19 cellular contexts compared by ENCODE assay signal in the genomic region with DNA sequence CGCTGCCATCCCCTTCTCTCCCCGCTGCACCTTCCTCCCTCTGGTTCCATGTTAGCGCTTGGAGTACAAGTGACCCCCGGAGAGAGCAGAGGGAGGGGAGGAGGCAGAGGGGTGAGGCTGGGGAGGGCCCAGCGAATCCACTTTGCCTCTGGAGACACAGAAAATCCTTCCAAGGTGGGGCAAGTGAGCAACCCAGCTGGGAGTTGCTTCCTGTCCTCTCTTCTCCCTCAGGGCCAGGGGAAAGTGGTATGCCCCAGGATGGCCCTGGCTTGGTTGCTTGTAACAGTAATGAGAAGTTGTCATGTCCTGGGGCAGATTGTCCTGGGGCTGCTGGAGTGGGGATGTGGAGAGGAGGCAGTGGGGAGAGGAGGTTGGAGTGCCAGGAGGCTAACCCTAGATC. TPM values are rescaled to one million over a fixed set of nuclear protein-coding genes. Genes with fewer than 3 reads are reported as not detected.
"Had no signal": no experiment of that assay in that cellular context is flagged by ENCODE, and none has a peak within 500 bp of the region (broad histone marks: within the 10 kb centered on the region; RNA-seq: fewer than 3 reads in every experiment).

No MANE protein-coding gene starts in this region.

- H3K4me1 ChIP-seq: colonic mucosa, parathyroid adenoma had no signal

- H3K9ac ChIP-seq: parathyroid adenoma had no signal

- H3K36me3 ChIP-seq: colonic mucosa, neutrophil, thoracic aorta, upper lobe of right lung had no signal

- H3K36me3 Mint-ChIP-seq: brain; memory B cell; naive thymus-derived CD4-positive, alpha-beta T cell; stimulated activated naive B cell treated with anti-CD40 and anti-IgM and Interleukin-4, amounts not matched to agents 10 μg/mL and 1 μg/mL and 100 μg/mL, for 72 hours had no signal

- H3K9me3 ChIP-seq: colonic mucosa, neutrophil, thoracic aorta, upper lobe of right lung had no signal

- H3K9me3 Mint-ChIP-seq: activated naive CD4-positive, alpha-beta T cell treated with anti-CD3 and anti-CD28 coated beads for 36 hours; activated T-cell treated with anti-CD3 and anti-CD28 coated beads, Interleukin-2, amount 50 U/mL, for 24 hours; activated T-helper 2 cell treated with anti-CD3 and anti-CD28 coated beads, Interferon-gamma antibody, Interleukin-2, Interleukin-4, amounts not matched to agents 10 μg/mL and 5 μg/mL and 100 μg/mL, durations not matched to agents 14 hours and 24 hours and 36 hours; memory B cell; T-helper 2 cell treated with Interferon-gamma antibody and Interleukin-4, amounts not matched to agents 5 μg/mL and 100 μg/mL, for 36 hours had no signal

- H3K27ac Mint-ChIP-seq: activated CD4-positive, alpha-beta T cell treated with anti-CD3 and anti-CD28 coated beads for 36 hours; activated CD8-positive, alpha-beta T cell treated with anti-CD3 and anti-CD28 coated beads, Interleukin-2, amount 10 ng/mL, durations not matched to agents 7 days and 5 days; activated naive CD4-positive, alpha-beta T cell treated with anti-CD3 and anti-CD28 coated beads for 36 hours; activated T-cell treated with anti-CD3 and anti-CD28 coated beads, Interleukin-2, amount 50 U/mL, for 24 hours; activated T-helper 2 cell treated with anti-CD3 and anti-CD28 coated beads, Interferon-gamma antibody, Interleukin-2, Interleukin-4, amounts not matched to agents 10 μg/mL and 5 μg/mL and 100 μg/mL, durations not matched to agents 14 hours and 24 hours and 36 hours; memory B cell; naive thymus-derived CD4-positive, alpha-beta T cell; stimulated activated naive B cell treated with anti-CD40 and anti-IgM and Interleukin-4, amounts not matched to agents 10 μg/mL and 1 μg/mL and 100 μg/mL, for 72 hours; T-helper 2 cell treated with Interferon-gamma antibody and Interleukin-4, amounts not matched to agents 5 μg/mL and 100 μg/mL, for 36 hours had no signal

- H3K27ac ChIP-seq: colonic mucosa, neutrophil, parathyroid adenoma, thoracic aorta, upper lobe of right lung had no signal

- H3K27me3 ChIP-seq: colonic mucosa, upper lobe of right lung had no signal

- ATAC-seq: activated CD4-positive, alpha-beta T cell treated with anti-CD3 and anti-CD28 coated beads for 36 hours; activated CD8-positive, alpha-beta T cell treated with anti-CD3 and anti-CD28 coated beads, Interleukin-2, amount 10 ng/mL, durations not matched to agents 7 days and 5 days; naive thymus-derived CD4-positive, alpha-beta T cell; stimulated activated naive B cell treated with anti-CD40 and anti-IgM and Interleukin-4, amounts not matched to agents 10 μg/mL and 1 μg/mL and 100 μg/mL, for 72 hours had no signal

- H3K4me3 Mint-ChIP-seq: activated CD4-positive, alpha-beta T cell treated with anti-CD3 and anti-CD28 coated beads for 36 hours; activated CD8-positive, alpha-beta T cell treated with anti-CD3 and anti-CD28 coated beads, Interleukin-2, amount 10 ng/mL, durations not matched to agents 7 days and 5 days; activated naive CD4-positive, alpha-beta T cell treated with anti-CD3 and anti-CD28 coated beads for 36 hours; activated T-cell treated with anti-CD3 and anti-CD28 coated beads, Interleukin-2, amount 50 U/mL, for 24 hours; memory B cell; naive thymus-derived CD4-positive, alpha-beta T cell; stimulated activated naive B cell treated with anti-CD40 and anti-IgM and Interleukin-4, amounts not matched to agents 10 μg/mL and 1 μg/mL and 100 μg/mL, for 72 hours; T-helper 2 cell treated with Interferon-gamma antibody and Interleukin-4, amounts not matched to agents 5 μg/mL and 100 μg/mL, for 36 hours had no signal

- H3K79me2 ChIP-seq: parathyroid adenoma had no signal

- DNase-seq: activated CD4-positive, alpha-beta T cell treated with anti-CD3 and anti-CD28 coated beads for 36 hours; activated CD8-positive, alpha-beta T cell treated with anti-CD3 and anti-CD28 coated beads, Interleukin-2, amount 10 ng/mL, durations not matched to agents 7 days and 5 days; activated naive CD4-positive, alpha-beta T cell treated with anti-CD3 and anti-CD28 coated beads for 36 hours; activated T-cell treated with anti-CD3 and anti-CD28 coated beads, Interleukin-2, amount 50 U/mL, for 24 hours; anterior cingulate cortex; caudate nucleus; colonic mucosa; erythroblast; foreskin melanocyte; naive thymus-derived CD4-positive, alpha-beta T cell; stimulated activated naive B cell treated with anti-CD40 and anti-IgM and Interleukin-4, amounts not matched to agents 10 μg/mL and 1 μg/mL and 100 μg/mL, for 72 hours; upper lobe of right lung had no signal

- H3K4me3 ChIP-seq: colonic mucosa, thoracic aorta, upper lobe of right lung had no signal

- H3K4me1 Mint-ChIP-seq: activated CD4-positive, alpha-beta T cell treated with anti-CD3 and anti-CD28 coated beads for 36 hours had no signal

- H2AFZ ChIP-seq: parathyroid adenoma had no signal

RNA-seq across cellular contexts. Expression of a gene that starts 0.7 kb away (rescaled TPM):
- total RNA-seq: activated CD4-positive, alpha-beta T cell treated with anti-CD3 and anti-CD28 coated beads for 36 hours; activated CD8-positive, alpha-beta T cell treated with anti-CD3 and anti-CD28 coated beads, Interleukin-2, amount 10 ng/mL, durations not matched to agents 7 days and 5 days; activated naive CD4-positive, alpha-beta T cell treated with anti-CD3 and anti-CD28 coated beads for 36 hours; activated T-helper 2 cell treated with anti-CD3 and anti-CD28 coated beads, Interferon-gamma antibody, Interleukin-2, Interleukin-4, amounts not matched to agents 10 μg/mL and 5 μg/mL and 100 μg/mL, durations not matched to agents 14 hours and 24 hours and 36 hours; naive thymus-derived CD4-positive, alpha-beta T cell had no signal
